ENCODE assay signal across 1 cellular context in genomic region chr3:102791641-102792589, GRCh38.
TF ChIP-seq lines count a peak whose summit lies in the region.

No MANE protein-coding gene starts in this region.

TF ChIP-seq in HepG2, 621 proteins besides CTCF, POLR2A, EP300 and RAD21 (continued from another document):
- TF ChIP-seq, protein P1, sequence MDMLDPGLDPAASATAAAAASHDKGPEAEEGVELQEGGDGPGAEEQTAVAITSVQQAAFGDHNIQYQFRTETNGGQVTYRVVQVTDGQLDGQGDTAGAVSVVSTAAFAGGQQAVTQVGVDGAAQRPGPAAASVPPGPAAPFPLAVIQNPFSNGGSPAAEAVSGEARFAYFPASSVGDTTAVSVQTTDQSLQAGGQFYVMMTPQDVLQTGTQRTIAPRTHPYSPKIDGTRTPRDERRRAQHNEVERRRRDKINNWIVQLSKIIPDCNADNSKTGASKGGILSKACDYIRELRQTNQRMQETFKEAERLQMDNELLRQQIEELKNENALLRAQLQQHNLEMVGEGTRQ (IDR thresholded peaks at IDR 0.05; ENCODE audit: low read depth, low read length) = peak; percentile 68
- TF ChIP-seq, protein P1 (CRISPR knock-in tag; IDR thresholded peaks at IDR 0.05; ENCODE audit: borderline replicate concordance) = no peak
- TF ChIP-seq MAFK (conservative IDR thresholded peaks at IDR 0.05 in 1 of 2, IDR thresholded peaks at IDR 0.05 in 1 of 2; ENCODE audit: low read length in 2 of 2) (peak; percentile 39 to 75; a peak in 2 of 4 replicates), ZFYVE20 (CRISPR knock-in tag; IDR thresholded peaks at IDR 0.05; ENCODE audit: borderline replicate concordance, low read depth) (no peak), ZNF335 (CRISPR knock-in tag; IDR thresholded peaks at IDR 0.05) (no peak), RAD51 (IDR thresholded peaks at IDR 0.05; ENCODE audit: borderline replicate concordance) (peak; percentile 74; the same call in 1 of the 2 replicates)
